In genomic region chr14:75231320-75231719, GRCh38 we compare ENCODE assay signal across 13 cellular contexts. TPM values are rescaled to one million over a fixed set of nuclear protein-coding genes. Genes with fewer than 3 reads are reported as not detected.
A peak's percentile ranks its signal among the peaks of the same experiment; 100 is the strongest.
DNase-seq lines count a peak whose midpoint lies in the region; ATAC-seq and TF ChIP-seq lines count a peak whose summit lies in the region.
"Had no signal": no experiment of that assay in that cellular context is flagged by ENCODE, and none has a peak within 500 bp of the region (broad histone marks: within the 10 kb centered on the region; RNA-seq: fewer than 3 reads in every experiment).

No MANE protein-coding gene starts in this region.

- TF ChIP-seq POLR2A in esophagus squamous epithelium (IDR thresholded peaks at IDR 0.05) (no peak), esophagus muscularis mucosa (IDR thresholded peaks at IDR 0.05; ENCODE audit: low read depth) (no peak)

- H4K20me1 ChIP-seq in BLaER1: no peaks in the 10 kb centered on the region

- no peaks in the 10 kb centered on the region for H3K36me3 ChIP-seq in BLaER1
- no peaks in the 10 kb centered on the region for H3K36me3 ChIP-seq in esophagus squamous epithelium
- H3K36me3 ChIP-seq in esophagus muscularis mucosa: no peaks in the 10 kb centered on the region
- H3K36me3 ChIP-seq: tibial nerve had no signal

- H3K4me1 ChIP-seq in BLaER1: peaks cover 81% of the 10 kb centered on the region
- H3K4me1 ChIP-seq in esophagus squamous epithelium: peaks cover 28 to 59% (median 30%) of the 10 kb centered on the region in 3 donors
- H3K4me1 ChIP-seq in esophagus muscularis mucosa: peaks cover under 1 to 19% (median 8%) of the 10 kb centered on the region in 4 donors

- ATAC-seq in GM19452 (IDR thresholded peaks at IDR 0.05; ENCODE audit: unreplicated experiment) (peak; percentile 59), HG03521 (IDR thresholded peaks at IDR 0.05; ENCODE audit: unreplicated experiment) (peak; percentile 60)

- H3K9ac ChIP-seq in BLaER1: no peak overlapping the region

- intact Hi-C loops in esophagus squamous epithelium (cut with DNase I): no loop called here
- intact Hi-C loops in esophagus muscularis mucosa (cut with DNase I): loop anchor here (5.0 kb wide), 1 partner anchor 44 kb away; no protein-coding TSS in a partner anchor

- no peak for TF ChIP-seq EP300 in esophagus muscularis mucosa (IDR thresholded peaks at IDR 0.05)

- WGBS in esophagus squamous epithelium, 2 donors: 47 to 100% methylated on average over 2 of the region's 2 CpGs
- 96% methylated on average over 2 of the region's 2 CpGs for WGBS in esophagus muscularis mucosa

- H3K27me3 ChIP-seq in BLaER1 (no peaks in the 10 kb centered on the region), esophagus squamous epithelium (no peaks in the 10 kb centered on the region), esophagus muscularis mucosa (no peaks in the 10 kb centered on the region)
- H3K27me3 ChIP-seq: tibial nerve had no signal

- H3K4me3 ChIP-seq in BLaER1: no peak overlapping the region
- H3K4me3 ChIP-seq in esophagus squamous epithelium: no peak overlapping the region
- H3K4me3 ChIP-seq in esophagus muscularis mucosa: no peak overlapping the region
- no peak overlapping the region for H3K4me3 ChIP-seq in coronary artery
- H3K4me3 ChIP-seq: tibial nerve had no signal

- TF ChIP-seq CTCF in esophagus squamous epithelium (IDR thresholded peaks at IDR 0.05) (no peak), esophagus muscularis mucosa (IDR thresholded peaks at IDR 0.05) (no peak), coronary artery (IDR thresholded peaks at IDR 0.05) (no peak)

- peak overlapping the region; percentile 69 for H3K4me2 ChIP-seq in BLaER1

- DNase-seq in esophagus squamous epithelium (lab: John Stamatoyannopoulos, UW) (no peak), activated T-cell treated with anti-CD3 and anti-CD28 coated beads for 4 hours (no peak), esophagus muscularis mucosa (ENCODE audit: extremely low spot score) (no peak), NCI-H526 treated with DMSO at 0.1 percent for 48 hours (lab: John Stamatoyannopoulos, UW) (no peak), coronary artery (ENCODE audit: low spot score) (no peak)
- DNase-seq: activated CD4-positive, alpha-beta memory T cell treated with anti-CD3 and anti-CD28 coated beads for 36 hours; cerebellar nuclear complex; KBM-7; NCI-H2029 treated with DMSO at 0.1 percent for 48 hours had no signal

- H3K27ac ChIP-seq in BLaER1 (0 out of 2 replicates have a peak overlapping the region, but pooled peaks have one; percentile 39), esophagus squamous epithelium (peak overlapping the region; percentile 39 to 85 (median 75)), esophagus muscularis mucosa (replicated peaks in 1 of 4) (no peak overlapping the region), coronary artery (no peak overlapping the region)

- H3K9me3 ChIP-seq in BLaER1 (peaks cover 9% of the 10 kb centered on the region), esophagus squamous epithelium (no peaks in the 10 kb centered on the region), esophagus muscularis mucosa (no peaks in the 10 kb centered on the region)
- H3K9me3 ChIP-seq: tibial nerve had no signal

RNA-seq across cellular contexts. Expression of gene FOS, which starts 47.3 kb away (rescaled TPM):
- total RNA-seq in esophagus squamous epithelium: 100 to 1,000 TPM in 1 of 4 donors, 10 to 100 TPM in 3; 62.2 to 181 (median 88.6) TPM
- total RNA-seq in esophagus muscularis mucosa: 100 to 1,000 TPM in 2 of 4 donors, 10 to 100 TPM in 2; 68.6 to 695 (median 143) TPM

RNA-seq across cellular contexts. Expression of gene TMED10, which starts 54.9 kb away (rescaled TPM):
- 100 to 1,000 TPM; 174 to 267 (median 206) TPM for total RNA-seq in esophagus squamous epithelium
- total RNA-seq in esophagus muscularis mucosa: 100 to 1,000 TPM; 115 to 164 (median 129) TPM

Comparison
In these comparisons a context has a peak if more than half of its experiments do, and no peak if none do; other contexts are left out.
1. H3K27ac ChIP-seq: peak in BLaER1 (single experiment) and esophagus squamous epithelium (4 of 4); none in esophagus muscularis mucosa (0 of 4) and coronary artery (0 of 2).